8 cellular contexts compared by ENCODE assay signal in genomic region chr11:32333335-32333991, GRCh38.
A peak's percentile ranks its signal among the peaks of the same experiment; 100 is the strongest.
DNase-seq lines count a peak whose midpoint lies in the region; ATAC-seq and TF ChIP-seq lines count a peak whose summit lies in the region.

No MANE protein-coding gene starts in this region.

- H3K9me3 ChIP-seq in body of pancreas (no peaks in the 10 kb centered on the region), iPS-15b (ENCODE audit: control insufficient read depth, insufficient read depth, low read length) (peaks cover 5% of the 10 kb centered on the region)

- intact Hi-C loops in body of pancreas (cut with DNase I), result no loop called here
- intact Hi-C loops in sciatic nerve (cut with DNase I), result no loop called here

- no peaks in the 10 kb centered on the region for H3K27me3 ChIP-seq in body of pancreas
- peaks cover 33% of the 10 kb centered on the region for H3K27me3 ChIP-seq in iPS-15b (ENCODE audit: control insufficient read depth, insufficient read depth, low read length)

- peak; percentile 84 for DNase-seq in GM03348 (ENCODE audit: low spot score)
- DNase-seq in RPMI7951 (ENCODE audit: low read depth), result peak; percentile 55
- peak; percentile 75 to 81 (median 78) for DNase-seq in body of pancreas
- DNase-seq in sciatic nerve (ENCODE audit: low spot score), result peak; percentile 83
- DNase-seq in central memory CD4-positive, alpha-beta T cell, result no peak

- TF ChIP-seq CTCF in body of pancreas (IDR thresholded peaks at IDR 0.05), result peak in 6 of 7 experiments; percentile 23 to 53 (median 37)

- H3K36me3 ChIP-seq in body of pancreas (replicated peaks in 1 of 2; ENCODE audit: insufficient read depth in 1 of 2, low read depth in 2 of 2), result no peaks in the 10 kb centered on the region
- H3K36me3 ChIP-seq in iPS-15b (ENCODE audit: control insufficient read depth, insufficient read depth, low read length), result no peaks in the 10 kb centered on the region

- no peak overlapping the region for H3K9ac ChIP-seq in iPS-15b (ENCODE audit: low read depth, low read length)

- H3K4me3 ChIP-seq in body of pancreas, result peak overlapping the region in 1 of 2 donors; percentile 13
- peak overlapping the region; percentile 58 for H3K4me3 ChIP-seq in iPS-15b (ENCODE audit: low read depth, low read length)

- H3K4me1 ChIP-seq in body of pancreas (peaks cover 18% of the 10 kb centered on the region), iPS-15b (ENCODE audit: control insufficient read depth, insufficient read depth, low read length) (peaks cover 3% of the 10 kb centered on the region)

- ATAC-seq in body of pancreas (peak; percentile 91), sciatic nerve (peak; percentile 78), GM19035 (IDR thresholded peaks at IDR 0.05; ENCODE audit: unreplicated experiment) (no peak), GM19023 (IDR thresholded peaks at IDR 0.05; ENCODE audit: unreplicated experiment) (no peak)

- peak overlapping the region in 1 of 4 donors; percentile 24 for H3K27ac ChIP-seq in body of pancreas

- WGBS in body of pancreas, 2 donors, result 3 to 13% methylated on average over 15 to 56 of the region's 57 CpGs

- peak in 1 of 3 donors; percentile 10 for TF ChIP-seq POLR2A in body of pancreas (IDR thresholded peaks at IDR 0.05)

Comparison
In these comparisons a context has a peak if more than half of its experiments do, and no peak if none do; other contexts are left out.
1. ATAC-seq: peak in body of pancreas (single experiment) and sciatic nerve (single experiment); none in GM19035 (single experiment) and GM19023 (single experiment).